Comparison of ENCODE assay signal across 17 cellular contexts in genomic region chr21:42702720-42703119, GRCh38. TPM values are rescaled to one million over a fixed set of nuclear protein-coding genes. Genes with fewer than 3 reads are reported as not detected.
A peak's percentile ranks its signal among the peaks of the same experiment; 100 is the strongest.
DNase-seq lines count a peak whose midpoint lies in the region; ATAC-seq, FAIRE-seq and TF ChIP-seq lines count a peak whose summit lies in the region.
"Had no signal": no experiment of that assay in that cellular context is flagged by ENCODE, and none has a peak within 500 bp of the region (broad histone marks: within the 10 kb centered on the region; RNA-seq: fewer than 3 reads in every experiment).

No MANE protein-coding gene starts in this region.

- H3K27ac Mint-ChIP-seq in endothelial cell (ENCODE audit: unreplicated experiment) (no peak overlapping the region), chondrocyte (ENCODE audit: unreplicated experiment) (no peak overlapping the region)

- in situ Hi-C loops in HepG2 (cut with HindIII; ENCODE audit: extremely low pct_ligation_motif_present, low pct_unique_long_range_greater_than_20kb), result loop anchor here (10.0 kb wide), 2 partner anchors 62 to 102 kb away; no protein-coding TSS in a partner anchor

- POLR2A ChIA-PET in HepG2 (lab: Yijun Ruan, JAX), result no interaction called here

- H3K4me1 ChIP-seq in HepG2 (ENCODE audit: insufficient read depth, low read length) (peaks cover 21% of the 10 kb centered on the region), right lobe of liver (no peaks in the 10 kb centered on the region), BE2C (no peaks in the 10 kb centered on the region), Peyer's patch (no peaks in the 10 kb centered on the region)
- H3K4me1 ChIP-seq: Caco-2 had no signal

- no peak for DNase-seq in HepG2 (ENCODE audit: low spot score)
- no peak for DNase-seq in right lobe of liver
- no peak for DNase-seq in endothelial cell (ENCODE audit: low spot score)
- DNase-seq in putamen (ENCODE audit: low spot score), result peak; percentile 27
- no peak for DNase-seq in chondrocyte (ENCODE audit: low spot score)
- no peak for DNase-seq in BE2C
- DNase-seq in Peyer's patch, result no peak
- DNase-seq: Caco-2; CD8-positive, alpha-beta memory T cell; DND-41; GDM1; HCEC 1CT; IMR-90 had no signal

- H3K9me3 Mint-ChIP-seq in endothelial cell (ENCODE audit: unreplicated experiment) (no peaks in the 10 kb centered on the region), chondrocyte (ENCODE audit: low read depth) (peaks cover 15% of the 10 kb centered on the region)
- H3K9me3 Mint-ChIP-seq: CD8-positive, alpha-beta memory T cell had no signal

- H2AFZ ChIP-seq in HepG2 (ENCODE audit: low read length), result no peak overlapping the region

- CTCF ChIA-PET in HepG2 (lab: Yijun Ruan, JAX; ENCODE audit: low intra/inter-chr PET ratio, low total read pairs), result no interaction called here

- H3K4me3 ChIP-seq in HepG2 (replicated peaks in 1 of 3; ENCODE audit: insufficient read depth in 1 of 3, low read depth in 2 of 3, low read length in 3 of 3) (no peak overlapping the region), right lobe of liver (no peak overlapping the region), BE2C (ENCODE audit: low read depth, low read length) (no peak overlapping the region), Peyer's patch (no peak overlapping the region)
- H3K4me3 ChIP-seq: BLaER1 had no signal

- H3K9me3 ChIP-seq in HepG2 (ENCODE audit: low read length) (no peaks in the 10 kb centered on the region), right lobe of liver (no peaks in the 10 kb centered on the region), BE2C (no peaks in the 10 kb centered on the region), Peyer's patch (no peaks in the 10 kb centered on the region)
- H3K9me3 ChIP-seq: Caco-2 had no signal

- H3K36me3 ChIP-seq in HepG2 (replicated peaks in 1 of 2; ENCODE audit: control insufficient read depth in 1 of 2, insufficient read depth in 2 of 2, low read length in 2 of 2), result peaks cover 0 to 3% of the 10 kb centered on the region in 2 experiments; a peak in 1 of 5 replicates
- H3K36me3 ChIP-seq in right lobe of liver, result no peaks in the 10 kb centered on the region
- H3K36me3 ChIP-seq in BE2C, result no peaks in the 10 kb centered on the region
- no peaks in the 10 kb centered on the region for H3K36me3 ChIP-seq in Peyer's patch
- H3K36me3 ChIP-seq: BLaER1 had no signal

- TF ChIP-seq EP300 in HepG2 (IDR thresholded peaks at IDR 0.05; ENCODE audit: low read depth in 2 of 2, low read length in 2 of 2) (no peak), HepG2 (CRISPR knock-in tag; IDR thresholded peaks at IDR 0.05; ENCODE audit: borderline replicate concordance) (no peak)

- no peak overlapping the region for H3K9ac ChIP-seq in HepG2 (ENCODE audit: insufficient read depth, low read depth, low read length)
- H3K9ac ChIP-seq: BLaER1 had no signal

- no peaks in the 10 kb centered on the region for H4K20me1 ChIP-seq in HepG2 (ENCODE audit: insufficient read depth, low read length)
- H4K20me1 ChIP-seq: BLaER1 had no signal

- no peaks in the 10 kb centered on the region for H3K27me3 ChIP-seq in HepG2 (ENCODE audit: control insufficient read depth in 1 of 2, insufficient read depth in 2 of 2, low read length in 2 of 2)
- H3K27me3 ChIP-seq in right lobe of liver, result no peaks in the 10 kb centered on the region
- H3K27me3 ChIP-seq in BE2C, result no peaks in the 10 kb centered on the region
- no peaks in the 10 kb centered on the region for H3K27me3 ChIP-seq in Peyer's patch
- H3K27me3 ChIP-seq: BLaER1 had no signal

- TF ChIP-seq POLR2A in HepG2 (IDR thresholded peaks at IDR 0.05; ENCODE audit: insufficient read depth in 1 of 2, low read depth in 2 of 2, low read length in 2 of 2), result no peak
- no peak for TF ChIP-seq POLR2A in right lobe of liver (IDR thresholded peaks at IDR 0.05)
- no peak for TF ChIP-seq POLR2A in Peyer's patch (IDR thresholded peaks at IDR 0.05)

- no peak for ATAC-seq in HepG2
- ATAC-seq in right lobe of liver, result no peak

- H3K36me3 Mint-ChIP-seq in endothelial cell (ENCODE audit: low read depth, unreplicated experiment) (peaks cover 49% of the 10 kb centered on the region), chondrocyte (ENCODE audit: low read depth) (peaks cover 17% of the 10 kb centered on the region)

- TF ChIP-seq CTCF in HepG2 (CRISPR knock-in tag; IDR thresholded peaks at IDR 0.05) (no peak), right lobe of liver (IDR thresholded peaks at IDR 0.05) (no peak), endothelial cell (IDR thresholded peaks at IDR 0.05; ENCODE audit: unreplicated experiment) (no peak), chondrocyte (IDR thresholded peaks at IDR 0.05) (no peak), BE2C (IDR thresholded peaks at IDR 0.05; ENCODE audit: low read depth, low read length) (no peak), Peyer's patch (IDR thresholded peaks at IDR 0.05) (no peak)

- intact Hi-C loops in HepG2 (cut with micrococcal nuclease; ENCODE audit: unreplicated experiment) (no loop called here), right lobe of liver (cut with DNase I) (no loop called here)

- peaks cover 7% of the 10 kb centered on the region for H3K27me3 Mint-ChIP-seq in endothelial cell (ENCODE audit: unreplicated experiment)
- H3K27me3 Mint-ChIP-seq in chondrocyte (ENCODE audit: low read depth), result peaks cover 53% of the 10 kb centered on the region

- H3K79me2 ChIP-seq in HepG2 (ENCODE audit: insufficient read depth, low read length), result no peaks in the 10 kb centered on the region

- peak overlapping the region; percentile 76 for H3K4me3 Mint-ChIP-seq in endothelial cell (ENCODE audit: unreplicated experiment)
- H3K4me3 Mint-ChIP-seq in chondrocyte (ENCODE audit: unreplicated experiment), result no peak overlapping the region
- H3K4me3 Mint-ChIP-seq: CD8-positive, alpha-beta memory T cell had no signal

- no TSS peak for BruUV-seq in HepG2 (replicated peaks; lab: Mats Ljungman, UMichigan)

- H3K4me1 Mint-ChIP-seq in endothelial cell (ENCODE audit: unreplicated experiment) (peaks cover 14% of the 10 kb centered on the region), chondrocyte (ENCODE audit: low read depth) (no peaks in the 10 kb centered on the region)
- H3K4me1 Mint-ChIP-seq: CD8-positive, alpha-beta memory T cell had no signal

- H3K27ac ChIP-seq in HepG2 (ENCODE audit: extremely low read length, insufficient read depth, low read length) (no peak overlapping the region), right lobe of liver (no peak overlapping the region), Peyer's patch (no peak overlapping the region)
- H3K27ac ChIP-seq: 22Rv1, BLaER1 had no signal

- 94% methylated on average over 9 of the region's 9 CpGs for WGBS in HepG2 (ENCODE audit: low lambda C conversion rate)
- WGBS in right lobe of liver (ENCODE audit: insufficient coverage, low coverage, low lambda C conversion rate, missing lambda C conversion rate), result 93% methylated on average over 9 of the region's 9 CpGs

- FAIRE-seq in HepG2 (lab: Jason Lieb, UNC), result no peak
- FAIRE-seq: GM12892, H1 had no signal

- no peak overlapping the region for H3K4me2 ChIP-seq in HepG2 (ENCODE audit: low read depth, low read length)
- H3K4me2 ChIP-seq: BLaER1 had no signal

- no peak for TF ChIP-seq RAD21 in HepG2 (CRISPR knock-in tag; IDR thresholded peaks at IDR 0.05)

TF ChIP-seq in HepG2, 621 proteins besides CTCF, POLR2A, EP300 and RAD21:
- TF ChIP-seq ATF7 (IDR thresholded peaks at IDR 0.05), result peak; percentile 60
- TF ChIP-seq ATF7 (CRISPR knock-in tag; IDR thresholded peaks at IDR 0.05), result no peak
- no peak for TF ChIP-seq ZNF543 (CRISPR knock-in tag; IDR thresholded peaks at IDR 0.05)

RNA-seq across cellular contexts. Expression of gene PDE9A, which starts 49.3 kb away (rescaled TPM):
- 4.3 and 4.6 TPM in 2 replicates for total RNA-seq in HepG2 (2016; rRNA removed; fragmentation: Illumina TruSeq; extraction: Trizol)
- 5.9 and 7.3 TPM in 2 replicates for total RNA-seq in HepG2 (2016; cell fraction: cytosol; rRNA removed; fragmentation: Illumina TruSeq; extraction: Trizol; ENCODE audit: low read depth)
- 4.1 and 4.3 TPM in 2 replicates for total RNA-seq in HepG2 (2016; cell fraction: insoluble cytoplasmic fraction; rRNA removed; fragmentation: Illumina TruSeq; extraction: Trizol)
- total RNA-seq in HepG2 (2016; cell fraction: membrane; rRNA removed; fragmentation: Illumina TruSeq; extraction: Trizol), result 9.6 TPM in 2 replicates
- 4.2 and 5.2 TPM in 2 replicates for total RNA-seq in HepG2 (2016; cell fraction: nucleus; rRNA removed; fragmentation: Illumina TruSeq; extraction: Trizol)
- 19.7 and 22.9 TPM in 2 replicates for polyA plus RNA-seq in HepG2 (2011; rRNA removed)
- polyA plus RNA-seq in HepG2 (2011; cell fraction: cytosol; rRNA removed), result 16.4 and 19.0 TPM in 2 replicates
- 25.1 and 25.6 TPM in 2 replicates for polyA plus RNA-seq in HepG2 (2011; cell fraction: nucleus; rRNA removed)
- polyA plus RNA-seq in HepG2 (2012), result 15.9 and 16.0 TPM in 2 replicates
- polyA plus RNA-seq in HepG2 (2016; cell fraction: cytosol; fragmentation: Illumina TruSeq; extraction: Trizol; ENCODE audit: low read depth), result 12.4 and 13.6 TPM in 2 replicates
- 5.4 and 7.7 TPM in 2 replicates for polyA plus RNA-seq in HepG2 (2016; cell fraction: insoluble cytoplasmic fraction; fragmentation: Illumina TruSeq; extraction: Trizol; ENCODE audit: low read depth)
- 12.9 and 13.7 TPM in 2 replicates for polyA plus RNA-seq in HepG2 (2016; cell fraction: membrane; fragmentation: Illumina TruSeq; extraction: Trizol; ENCODE audit: low read depth)
- 8.9 TPM in 2 replicates for polyA plus RNA-seq in HepG2 (2016; cell fraction: nucleus; fragmentation: Illumina TruSeq; extraction: Trizol; ENCODE audit: insufficient read depth, low read depth)
- 6.1 and 18.8 TPM in 2 replicates for polyA minus RNA-seq in HepG2 (2011; rRNA and poly(A)+ RNA removed; ENCODE audit: low replicate concordance)
- 10.6 and 12.7 TPM in 2 replicates for polyA minus RNA-seq in HepG2 (2011; cell fraction: cytosol; rRNA and poly(A)+ RNA removed)
- 10.4 and 11.6 TPM in 2 replicates for polyA minus RNA-seq in HepG2 (2011; cell fraction: nucleus; rRNA and poly(A)+ RNA removed)
- total RNA-seq in right lobe of liver, result 1 to 10 TPM; 1.1 to 5.9 (median 3.3) TPM
- total RNA-seq in endothelial cell (ENCODE audit: unreplicated experiment), result 20.7 TPM
- 0.60 to 1.2 TPM (median 1.1 TPM) in 3 replicates for total RNA-seq in chondrocyte
- 4.2 TPM for polyA plus RNA-seq in BE2C (2012; ENCODE audit: insufficient read depth, insufficient read length, low read depth)
- total RNA-seq in Peyer's patch, result 100 to 1,000 TPM in 3 of 4 donors, 10 to 100 TPM in 1; 92.4 to 478 (median 444) TPM
